8 cellular contexts compared by ENCODE assay signal in genomic region chr7:15686209-15686956, GRCh38.
A peak's percentile ranks its signal among the peaks of the same experiment; 100 is the strongest.
DNase-seq lines count a peak whose midpoint lies in the region; ATAC-seq and TF ChIP-seq lines count a peak whose summit lies in the region.

TSS of gene MEOX2 (minus strand) at chr7:15686683. CDS start at chr7:15686402, 281 bp downstream.

- H3K27ac Mint-ChIP-seq in stimulated activated naive B cell treated with anti-CD40 and anti-IgM and Interleukin-4, amounts not matched to agents 10 μg/mL and 1 μg/mL and 100 μg/mL, for 72 hours: peak within 1 kb of the TSS; percentile 81

- no peaks in the 10 kb centered on the region for H3K36me3 ChIP-seq in HUES48 (ENCODE audit: control insufficient read depth, insufficient read depth, low read length)

- no peak for ATAC-seq in stimulated activated naive B cell treated with anti-CD40 and anti-IgM and Interleukin-4, amounts not matched to agents 10 μg/mL and 1 μg/mL and 100 μg/mL, for 72 hours (replicated peaks)
- ATAC-seq in HG02885 (IDR thresholded peaks at IDR 0.05; ENCODE audit: poor library complexity, unreplicated experiment): no peak

- no peak within 1 kb of the TSS for H3K27ac ChIP-seq in HUES48 (ENCODE audit: low read depth, low read length)

- no peaks in the 10 kb centered on the region for H3K9me3 Mint-ChIP-seq in stimulated activated naive B cell treated with anti-CD40 and anti-IgM and Interleukin-4, amounts not matched to agents 10 μg/mL and 1 μg/mL and 100 μg/mL, for 72 hours

- H3K27me3 ChIP-seq in HUES48 (ENCODE audit: control insufficient read depth, insufficient read depth, low read length): peaks cover 73% of the 10 kb centered on the region

- peak within 1 kb of the TSS in 1 of 2 donors; percentile 28 for H3K4me3 Mint-ChIP-seq in stimulated activated naive B cell treated with anti-CD40 and anti-IgM and Interleukin-4, amounts not matched to agents 10 μg/mL and 1 μg/mL and 100 μg/mL, for 72 hours

- H3K4me1 ChIP-seq in HUES48 (ENCODE audit: control insufficient read depth, insufficient read depth, low read length): peaks cover 28% of the 10 kb centered on the region

- H3K4me3 ChIP-seq in HUES48 (ENCODE audit: low read depth, low read length): peak within 1 kb of the TSS; percentile 63
- H3K4me3 ChIP-seq in choroid plexus epithelial cell (ENCODE audit: low read depth, low read length): peak within 1 kb of the TSS; percentile 18

- H3K9ac ChIP-seq in HUES48 (ENCODE audit: low read depth, low read length): no peak within 1 kb of the TSS

- H3K9me3 ChIP-seq in HUES48 (ENCODE audit: control insufficient read depth, insufficient read depth, low read length): no peaks in the 10 kb centered on the region

- peaks cover 2 to 8% of the 10 kb centered on the region in 2 donors for H3K4me1 Mint-ChIP-seq in stimulated activated naive B cell treated with anti-CD40 and anti-IgM and Interleukin-4, amounts not matched to agents 10 μg/mL and 1 μg/mL and 100 μg/mL, for 72 hours

- H3K27me3 Mint-ChIP-seq in stimulated activated naive B cell treated with anti-CD40 and anti-IgM and Interleukin-4, amounts not matched to agents 10 μg/mL and 1 μg/mL and 100 μg/mL, for 72 hours: peaks cover 35 to 43% of the 10 kb centered on the region in 2 donors

- TF ChIP-seq CTCF in choroid plexus epithelial cell (conservative IDR thresholded peaks at IDR 0.05; ENCODE audit: low read depth, low read length): no peak

- no peaks in the 10 kb centered on the region for H3K36me3 Mint-ChIP-seq in stimulated activated naive B cell treated with anti-CD40 and anti-IgM and Interleukin-4, amounts not matched to agents 10 μg/mL and 1 μg/mL and 100 μg/mL, for 72 hours

- DNase-seq in choroid plexus epithelial cell (ENCODE audit: low read depth): peak; percentile 28
- DNase-seq in kidney tubule cell (ENCODE audit: low spot score): peak; percentile 24
- DNase-seq in stimulated activated naive B cell treated with anti-CD40 and anti-IgM and Interleukin-4, amounts not matched to agents 10 μg/mL and 1 μg/mL and 100 μg/mL, for 72 hours: no peak
- no peak for DNase-seq in NCI-H1417 treated with DMSO at 0.1 percent for 48 hours (lab: John Stamatoyannopoulos, UW)
- no peak for DNase-seq in DMS79 treated with DMSO at 0.1 percent for 48 hours (lab: John Stamatoyannopoulos, UW)
- DNase-seq in NCI-H2107 (lab: John Stamatoyannopoulos, UW): no peak

Comparison
In these comparisons a context has a peak if more than half of its experiments do, and no peak if none do; other contexts are left out.
1. DNase-seq: peak in choroid plexus epithelial cell (single experiment) and kidney tubule cell (single experiment); none in stimulated activated naive B cell treated with anti-CD40 and anti-IgM and Interleukin-4, amounts not matched to agents 10 μg/mL and 1 μg/mL and 100 μg/mL, for 72 hours (single experiment), NCI-H1417 treated with DMSO at 0.1 percent for 48 hours (single experiment), DMS79 treated with DMSO at 0.1 percent for 48 hours (single experiment) and NCI-H2107 (single experiment).